ENCODE assay signal across 25 cellular contexts in the genomic region with DNA sequence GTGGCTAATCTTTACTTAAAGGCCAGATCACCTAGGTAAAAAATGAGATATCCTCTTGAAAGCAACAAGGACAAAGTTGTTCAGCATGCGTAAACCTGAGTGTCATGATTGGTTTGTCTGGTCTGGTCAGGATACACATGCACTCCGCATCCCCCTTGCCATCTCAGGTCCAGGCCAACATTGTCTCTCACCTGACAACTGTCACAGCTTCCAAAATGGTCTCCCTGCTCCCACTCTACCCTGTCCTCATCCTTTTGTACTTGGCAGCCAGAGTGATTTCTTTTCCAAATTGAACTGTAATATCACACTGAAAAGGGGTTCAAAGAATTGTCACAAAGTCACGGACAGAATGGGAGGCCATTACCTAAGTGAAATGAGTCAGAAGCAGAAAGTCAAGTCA. TPM values are rescaled to one million over a fixed set of nuclear protein-coding genes. Genes with fewer than 3 reads are reported as not detected.
"Had no signal": no experiment of that assay in that cellular context is flagged by ENCODE, and none has a peak within 500 bp of the region (broad histone marks: within the 10 kb centered on the region; RNA-seq: fewer than 3 reads in every experiment).

No MANE protein-coding gene starts in this region.

- H3K27ac ChIP-seq: colonic mucosa, esophagus muscularis mucosa, foreskin keratinocyte, gastroesophageal sphincter, heart left ventricle, hepatocyte, left lung, lower lobe of right lung had no signal

- H3K27ac Mint-ChIP-seq: dendritic cell treated with granulocyte-macrophage colony-stimulating factor and Interleukin-4, amounts not matched to agents 40 ng/mL and 50 ng/mL, for 4 days; effector memory CD8-positive, alpha-beta T cell; immature natural killer cell; mesothelial cell of epicardium had no signal

- H3K27me3 ChIP-seq: colonic mucosa, esophagus muscularis mucosa, foreskin keratinocyte, gastroesophageal sphincter, heart left ventricle, hepatocyte, left lung had no signal

- H3K36me3 ChIP-seq: colonic mucosa, esophagus muscularis mucosa, gastroesophageal sphincter, heart left ventricle, left lung, lower lobe of right lung had no signal

- FAIRE-seq: endothelial cell of umbilical vein, frontal cortex, keratinocyte had no signal

- DNase-seq: colonic mucosa; cortex of kidney; effector CD8-positive, alpha-beta T cell; effector memory CD8-positive, alpha-beta T cell; foreskin keratinocyte; heart left ventricle; hypothalamus; immature natural killer cell; left cardiac atrium; left lung; left ventricle myocardium superior; lower lobe of right lung; mesenchymal stem cell; mucosa of descending colon had no signal

- H3K4me1 ChIP-seq: colonic mucosa, esophagus muscularis mucosa, foreskin keratinocyte, gastroesophageal sphincter, heart left ventricle, left lung, lower lobe of right lung had no signal

- H3K4me1 Mint-ChIP-seq: immature natural killer cell, mesothelial cell of epicardium had no signal

- H3K4me3 Mint-ChIP-seq: dendritic cell treated with granulocyte-macrophage colony-stimulating factor and Interleukin-4, amounts not matched to agents 40 ng/mL and 50 ng/mL, for 4 days; effector memory CD8-positive, alpha-beta T cell; immature natural killer cell; mesothelial cell of epicardium had no signal

- H3K9me3 ChIP-seq: colonic mucosa had no signal

- H3K27me3 Mint-ChIP-seq: dendritic cell treated with granulocyte-macrophage colony-stimulating factor and Interleukin-4, amounts not matched to agents 40 ng/mL and 50 ng/mL, for 4 days had no signal

- H3K4me3 ChIP-seq: colonic mucosa, esophagus muscularis mucosa, gastroesophageal sphincter, heart left ventricle, hepatocyte, left lung, lower lobe of right lung, mucosa of descending colon had no signal

- ATAC-seq: effector memory CD8-positive, alpha-beta T cell; foreskin keratinocyte; gastroesophageal sphincter; heart left ventricle; left cardiac atrium; left lung; left ventricle myocardium superior; lower lobe of right lung; mucosa of descending colon had no signal

RNA-seq across cellular contexts. Expression of gene APCDD1L, which starts 21.1 kb away (rescaled TPM):
- total RNA-seq: dermis microvascular lymphatic vessel endothelial cell, frontal cortex, lower lobe of right lung, lung microvascular endothelial cell, mesenteric fat pad, mesothelial cell of epicardium had no signal
- polyA plus RNA-seq: hepatocyte, immature natural killer cell had no signal
